ENCODE assay signal across 8 cellular contexts in the genomic region with DNA sequence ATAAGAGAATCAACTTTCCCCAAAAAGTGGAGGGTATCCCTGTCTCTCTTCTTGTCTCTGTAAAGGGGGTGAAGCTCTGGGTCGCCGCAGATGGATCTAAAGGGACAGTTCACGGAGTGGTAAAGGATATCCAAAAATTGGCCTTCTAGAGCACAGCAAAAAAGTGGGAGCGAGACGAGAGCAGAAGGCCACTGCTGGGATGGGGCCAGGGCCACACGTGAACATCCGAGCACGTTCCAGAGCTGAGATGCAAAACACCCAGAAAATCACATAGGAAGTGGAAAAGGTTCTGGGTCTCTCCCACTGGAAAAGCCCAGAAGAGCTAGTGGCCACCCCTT. TPM values are rescaled to one million over a fixed set of nuclear protein-coding genes. Genes with fewer than 3 reads are reported as not detected.
DNase-seq lines count a peak whose midpoint lies in the region; ATAC-seq and TF ChIP-seq lines count a peak whose summit lies in the region.

No MANE protein-coding gene starts in this region.

- DNase-seq in GM12864 (ENCODE audit: low read depth) (no peak), WERI-Rb-1 (no peak), glutamatergic neuron (no peak), retinal pigment epithelial cell (ENCODE audit: low read depth) (no peak), ecto neural progenitor cell (ENCODE audit: low spot score) (no peak), NCI-H146 (lab: John Stamatoyannopoulos, UW) (no peak)
- DNase-seq in activated CD4-positive, CD25-positive, alpha-beta regulatory T cell treated with anti-CD3 and anti-CD28 coated beads, Interleukin-2, amount 50 U/mL, for 72 hours, result no peak

- peak overlapping the region; percentile 84 for H3K4me3 Mint-ChIP-seq in glutamatergic neuron (ENCODE audit: unreplicated experiment)

- peaks cover 5% of the 10 kb centered on the region for H3K9me3 ChIP-seq in WERI-Rb-1 (ENCODE audit: severe bottlenecking)

- H3K9me3 Mint-ChIP-seq in glutamatergic neuron (ENCODE audit: unreplicated experiment), result peaks cover 6% of the 10 kb centered on the region

- H3K27me3 Mint-ChIP-seq in glutamatergic neuron (ENCODE audit: unreplicated experiment), result peaks cover 11% of the 10 kb centered on the region

- peak overlapping the region; percentile 71; the same call in 1 of the 2 replicates for H3K27ac ChIP-seq in WERI-Rb-1

- H3K27me3 ChIP-seq in WERI-Rb-1 (ENCODE audit: insufficient read depth, low read depth, severe bottlenecking), result no peaks in the 10 kb centered on the region

- TF ChIP-seq CTCF in GM12864 (IDR thresholded peaks at IDR 0.05; ENCODE audit: low read depth, low read length, missing control alignments) (no peak), WERI-Rb-1 (IDR thresholded peaks at IDR 0.05; ENCODE audit: low read depth, low read length) (no peak), glutamatergic neuron (IDR thresholded peaks at IDR 0.05; ENCODE audit: partially characterized antibody, unreplicated experiment) (no peak), retinal pigment epithelial cell (conservative IDR thresholded peaks at IDR 0.05; ENCODE audit: low read depth, low read length) (no peak)

- peaks cover 25% of the 10 kb centered on the region for H3K4me1 Mint-ChIP-seq in glutamatergic neuron (ENCODE audit: low read depth, unreplicated experiment)

- H3K4me3 ChIP-seq in GM12864 (ENCODE audit: low read depth, low read length) (peak overlapping the region; percentile 61), WERI-Rb-1 (ENCODE audit: low read depth, low read length) (peak overlapping the region; percentile 64), retinal pigment epithelial cell (ENCODE audit: low read length) (peak overlapping the region; percentile 85)

- peak overlapping the region; percentile 56 for H3K27ac Mint-ChIP-seq in glutamatergic neuron (ENCODE audit: unreplicated experiment)

- H3K36me3 ChIP-seq in WERI-Rb-1, result peaks cover 10% of the 10 kb centered on the region

- H3K36me3 Mint-ChIP-seq in glutamatergic neuron (ENCODE audit: unreplicated experiment), result no peaks in the 10 kb centered on the region

- ATAC-seq in HG03378 (IDR thresholded peaks at IDR 0.05; ENCODE audit: unreplicated experiment), result no peak

RNA-seq across cellular contexts. Expression of a gene that starts 0.8 kb away (rescaled TPM):
- total RNA-seq in glutamatergic neuron (ENCODE audit: unreplicated experiment), result 16.2 TPM
